25 cellular contexts compared by ENCODE assay signal in the genomic region with DNA sequence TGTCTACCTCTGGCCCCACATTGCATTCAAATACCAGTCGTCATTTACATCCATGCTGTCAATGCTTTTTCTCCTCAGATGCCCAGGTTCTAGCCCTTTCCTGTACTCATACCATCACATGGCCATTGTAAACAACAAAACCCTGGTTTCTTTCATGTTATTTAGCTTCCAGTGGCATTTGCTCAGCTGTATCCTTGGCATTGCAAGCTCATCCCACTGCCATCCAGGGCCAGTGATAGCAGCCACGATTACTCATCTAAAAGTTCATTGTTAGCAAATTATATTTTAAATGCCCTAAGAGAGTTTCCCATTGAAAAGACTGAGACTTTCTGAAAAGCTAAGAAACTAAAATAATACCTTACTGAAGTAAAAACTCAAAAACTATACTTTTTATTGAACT. TPM values are rescaled to one million over a fixed set of nuclear protein-coding genes. Genes with fewer than 3 reads are reported as not detected.
"Had no signal": no experiment of that assay in that cellular context is flagged by ENCODE, and none has a peak within 500 bp of the region (broad histone marks: within the 10 kb centered on the region; RNA-seq: fewer than 3 reads in every experiment).

No MANE protein-coding gene starts in this region.

- H3K27me3 ChIP-seq: brain microvascular endothelial cell, heart left ventricle, uterus had no signal

- H3K4me3 Mint-ChIP-seq: activated B cell treated with CpG ODN at 0.5 μM for 24 hours; activated naive CD4-positive, alpha-beta T cell treated with anti-CD3 and anti-CD28 coated beads for 36 hours; activated naive CD8-positive, alpha-beta T cell treated with anti-CD3 and anti-CD28 coated beads for 36 hours; immature natural killer cell; memory B cell; natural killer cell treated with Interleukin-12 subunit alpha and Interleukin-12 subunit beta and Interleukin-15 and Interleukin-18, amount 100 ng/mL, for 72 hours; stimulated activated effector memory CD8-positive, alpha-beta T cell treated with anti-CD3 and anti-CD28 coated beads, Interleukin-12 subunit alpha, Interleukin-12 subunit beta, amount 100 ng/mL, for 72 hours; stimulated activated naive CD8-positive, alpha-beta T cell treated with anti-CD3 and anti-CD28 coated beads, Interleukin-15, Interleukin-2, amounts not matched to agents 100 ng/mL and 50 ng/mL, for 24 hours; type B pancreatic cell had no signal

- H3K9me3 ChIP-seq: heart left ventricle, thoracic aorta, uterus had no signal

- H3K36me3 Mint-ChIP-seq: activated naive CD8-positive, alpha-beta T cell treated with anti-CD3 and anti-CD28 coated beads for 36 hours; immature natural killer cell; memory B cell; natural killer cell treated with Interleukin-12 subunit alpha and Interleukin-12 subunit beta and Interleukin-15 and Interleukin-18, amount 100 ng/mL, for 72 hours; stimulated activated effector memory CD8-positive, alpha-beta T cell treated with anti-CD3 and anti-CD28 coated beads, Interleukin-12 subunit alpha, Interleukin-12 subunit beta, amount 100 ng/mL, for 72 hours; type B pancreatic cell had no signal

- H3K27me3 Mint-ChIP-seq: activated B cell treated with CpG ODN at 0.5 μM for 24 hours; activated naive CD8-positive, alpha-beta T cell treated with anti-CD3 and anti-CD28 coated beads for 36 hours; memory B cell; natural killer cell treated with Interleukin-12 subunit alpha and Interleukin-12 subunit beta and Interleukin-15 and Interleukin-18, amount 100 ng/mL, for 72 hours; type B pancreatic cell had no signal

- ATAC-seq: heart left ventricle; left colon; natural killer cell treated with Interleukin-12 subunit alpha and Interleukin-12 subunit beta and Interleukin-15 and Interleukin-18, amount 100 ng/mL, for 72 hours; sciatic nerve; stimulated activated effector memory CD8-positive, alpha-beta T cell treated with anti-CD3 and anti-CD28 coated beads, Interleukin-12 subunit alpha, Interleukin-12 subunit beta, amount 100 ng/mL, for 72 hours had no signal

- H3K27ac ChIP-seq: brain microvascular endothelial cell, heart left ventricle, thoracic aorta, uterus had no signal

- H3K36me3 ChIP-seq: brain microvascular endothelial cell, heart left ventricle, thoracic aorta, uterus had no signal

- H3K4me1 Mint-ChIP-seq: activated B cell treated with CpG ODN at 0.5 μM for 24 hours; activated naive CD8-positive, alpha-beta T cell treated with anti-CD3 and anti-CD28 coated beads for 36 hours; immature natural killer cell; memory B cell; stimulated activated effector memory CD8-positive, alpha-beta T cell treated with anti-CD3 and anti-CD28 coated beads, Interleukin-12 subunit alpha, Interleukin-12 subunit beta, amount 100 ng/mL, for 72 hours had no signal

- DNase-seq: activated B cell treated with CpG ODN at 0.5 μM for 24 hours; activated effector memory CD4-positive, alpha-beta T cell treated with Interleukin-2 at 50 U/mL for 16 hours; activated naive CD4-positive, alpha-beta T cell treated with anti-CD3 and anti-CD28 coated beads for 36 hours; activated naive CD8-positive, alpha-beta T cell treated with anti-CD3 and anti-CD28 coated beads for 36 hours; amniotic stem cell; brain microvascular endothelial cell; caudate nucleus; heart left ventricle; hypothalamus; immature natural killer cell; kidney; left colon; midbrain; posterior cingulate gyrus; small intestine; stimulated activated CD4-positive, alpha-beta T cell treated with anti-CD3 and anti-CD28 coated beads, Interleukin-4, amount 100 ng/mL, for 24 hours; T-helper 2 cell; uterus had no signal

- H3K4me3 ChIP-seq: heart left ventricle, thoracic aorta, uterus had no signal

- H3K9me3 Mint-ChIP-seq: activated B cell treated with CpG ODN at 0.5 μM for 24 hours; activated naive CD4-positive, alpha-beta T cell treated with anti-CD3 and anti-CD28 coated beads for 36 hours; activated naive CD8-positive, alpha-beta T cell treated with anti-CD3 and anti-CD28 coated beads for 36 hours; memory B cell; stimulated activated naive CD8-positive, alpha-beta T cell treated with anti-CD3 and anti-CD28 coated beads, Interleukin-15, Interleukin-2, amounts not matched to agents 100 ng/mL and 50 ng/mL, for 24 hours; type B pancreatic cell had no signal

- H3K27ac Mint-ChIP-seq: activated B cell treated with CpG ODN at 0.5 μM for 24 hours; activated naive CD4-positive, alpha-beta T cell treated with anti-CD3 and anti-CD28 coated beads for 36 hours; activated naive CD8-positive, alpha-beta T cell treated with anti-CD3 and anti-CD28 coated beads for 36 hours; immature natural killer cell; memory B cell; natural killer cell treated with Interleukin-12 subunit alpha and Interleukin-12 subunit beta and Interleukin-15 and Interleukin-18, amount 100 ng/mL, for 72 hours; stimulated activated effector memory CD8-positive, alpha-beta T cell treated with anti-CD3 and anti-CD28 coated beads, Interleukin-12 subunit alpha, Interleukin-12 subunit beta, amount 100 ng/mL, for 72 hours; stimulated activated naive CD8-positive, alpha-beta T cell treated with anti-CD3 and anti-CD28 coated beads, Interleukin-15, Interleukin-2, amounts not matched to agents 100 ng/mL and 50 ng/mL, for 24 hours; type B pancreatic cell had no signal

- H3K4me1 ChIP-seq: uterus had no signal

RNA-seq across cellular contexts. Expression of a gene that starts 34.0 kb away (rescaled TPM):
- total RNA-seq: activated B cell treated with CpG ODN at 0.5 μM for 24 hours; activated naive CD4-positive, alpha-beta T cell treated with anti-CD3 and anti-CD28 coated beads for 36 hours; activated naive CD8-positive, alpha-beta T cell treated with anti-CD3 and anti-CD28 coated beads for 36 hours; natural killer cell treated with Interleukin-12 subunit alpha and Interleukin-12 subunit beta and Interleukin-15 and Interleukin-18, amount 100 ng/mL, for 72 hours had no signal
- polyA plus RNA-seq: immature natural killer cell had no signal
